In genomic region chr20:25276533-25277050, GRCh38 we compare ENCODE assay signal across 15 cellular contexts. TPM values are rescaled to one million over a fixed set of nuclear protein-coding genes. Genes with fewer than 3 reads are reported as not detected.
A peak's percentile ranks its signal among the peaks of the same experiment; 100 is the strongest.
DNase-seq lines count a peak whose midpoint lies in the region; ATAC-seq and TF ChIP-seq lines count a peak whose summit lies in the region.
"Had no signal": no experiment of that assay in that cellular context is flagged by ENCODE, and none has a peak within 500 bp of the region (broad histone marks: within the 10 kb centered on the region; RNA-seq: fewer than 3 reads in every experiment).

No MANE protein-coding gene starts in this region.

- 77 to 85% (median 79%) methylated on average over 18 to 24 of the region's 24 CpGs for WGBS in heart left ventricle, 4 donors

- H3K4me3 ChIP-seq in heart left ventricle = no peak overlapping the region
- H3K4me3 ChIP-seq in osteoblast (ENCODE audit: insufficient read depth, low read length) = no peak overlapping the region
- no peak overlapping the region for H3K4me3 ChIP-seq in upper lobe of right lung
- H3K4me3 ChIP-seq: HAP-1, lung had no signal

- H3K27me3 ChIP-seq in heart left ventricle = no peaks in the 10 kb centered on the region
- H3K27me3 ChIP-seq in osteoblast (ENCODE audit: insufficient read depth, low read length) = no peaks in the 10 kb centered on the region
- H3K27me3 ChIP-seq in upper lobe of right lung = no peaks in the 10 kb centered on the region

- peak; percentile 51 for DNase-seq in Right ventricle myocardium inferior (ENCODE audit: missing footprints)
- no peak for DNase-seq in Right ventricle myocardium superior
- peak in 4 of 5 donors; percentile 14 to 54 (median 30) for DNase-seq in heart left ventricle
- peak; percentile 58 for DNase-seq in osteoblast (ENCODE audit: insufficient read length, low spot score, missing footprints)
- peak; percentile 48 for DNase-seq in upper lobe of right lung
- no peak for DNase-seq in 8988T
- DNase-seq in dermis blood vessel endothelial cell = no peak
- DNase-seq: activated CD4-positive, alpha-beta T cell treated with anti-CD3 and anti-CD28 coated beads, Interleukin-2, amount 10 ng/mL, durations not matched to agents 24 days and 14 days; activated T-cell treated with anti-CD3 and anti-CD28 coated beads for 4 hours; NCI-H2081; NCI-H526 treated with DMSO at 0.1 percent for 48 hours; T1000 had no signal

- H3K36me3 ChIP-seq in heart left ventricle (peaks cover 0 to 99% (median 84%) of the 10 kb centered on the region in 9 donors), osteoblast (ENCODE audit: insufficient read depth, low read length) (peaks cover 88% of the 10 kb centered on the region), upper lobe of right lung (peaks cover 80% of the 10 kb centered on the region)

- peaks cover 19% of the 10 kb centered on the region for H4K20me1 ChIP-seq in osteoblast (ENCODE audit: insufficient read depth, low read length)

- peaks cover 0 to 65% (median 33%) of the 10 kb centered on the region in 12 donors for H3K4me1 ChIP-seq in heart left ventricle
- H3K4me1 ChIP-seq in osteoblast (ENCODE audit: insufficient read depth, low read length) = no peaks in the 10 kb centered on the region
- H3K4me1 ChIP-seq in upper lobe of right lung = no peaks in the 10 kb centered on the region
- H3K4me1 ChIP-seq: HAP-1 had no signal

- ATAC-seq in Right ventricle myocardium inferior = no peak
- no peak for ATAC-seq in Right ventricle myocardium superior (ENCODE audit: poor library complexity)
- peak in 2 of 4 donors; percentile 1 to 4 for ATAC-seq in heart left ventricle
- no peak for ATAC-seq in upper lobe of right lung
- ATAC-seq in HG03045 (IDR thresholded peaks at IDR 0.05; ENCODE audit: unreplicated experiment) = no peak

- intact Hi-C loops in Right ventricle myocardium inferior (cut with DNase I) (loop anchor here (2.0 kb wide), 1 partner anchor 18 kb away; no protein-coding TSS in a partner anchor), Right ventricle myocardium superior (cut with DNase I) (no loop called here), heart left ventricle (cut with DNase I) (no loop called here), upper lobe of right lung (cut with DNase I) (no loop called here)

- H2AFZ ChIP-seq in osteoblast (ENCODE audit: low read length) = no peak overlapping the region

- H3K9me3 ChIP-seq in heart left ventricle (no peaks in the 10 kb centered on the region), osteoblast (ENCODE audit: low read depth, low read length) (no peaks in the 10 kb centered on the region), upper lobe of right lung (no peaks in the 10 kb centered on the region)
- H3K9me3 ChIP-seq: HAP-1 had no signal

- TF ChIP-seq POLR2A in heart left ventricle (IDR thresholded peaks at IDR 0.05) = no peak

- TF ChIP-seq CTCF in heart left ventricle (IDR thresholded peaks at IDR 0.05) (no peak), osteoblast (IDR thresholded peaks at IDR 0.05; ENCODE audit: extremely low read depth, low read depth, low read length) (no peak), upper lobe of right lung (IDR thresholded peaks at IDR 0.05) (no peak)

- H3K27ac ChIP-seq in heart left ventricle (peak overlapping the region in 10 of 12 donors; percentile 22 to 79 (median 66)), osteoblast (ENCODE audit: low read depth, low read length) (no peak overlapping the region), upper lobe of right lung (no peak overlapping the region)

- no peak overlapping the region for H3K4me2 ChIP-seq in osteoblast (ENCODE audit: insufficient read depth, low read length)

- H3K79me2 ChIP-seq in osteoblast (ENCODE audit: insufficient read depth, low read length) = peaks cover 22% of the 10 kb centered on the region

RNA-seq across cellular contexts. Expression of gene PYGB, which starts 28.7 kb away (rescaled TPM):
- total RNA-seq in Right ventricle myocardium inferior (174 TPM), Right ventricle myocardium superior (170 TPM), heart left ventricle (100 to 1,000 TPM; 172 to 450 (median 233) TPM), osteoblast (191 and 194 TPM in 2 replicates), upper lobe of right lung (61.1 TPM), dermis blood vessel endothelial cell (81.9 and 127 TPM in 2 replicates)
- 100 to 1,000 TPM; 144 to 227 TPM for polyA plus RNA-seq in heart left ventricle

Comparison
In these comparisons a context has a peak if more than half of its experiments do, and no peak if none do; other contexts are left out.
1. DNase-seq: peak in Right ventricle myocardium inferior (single experiment), heart left ventricle (4 of 5), osteoblast (single experiment) and upper lobe of right lung (single experiment); none in Right ventricle myocardium superior (single experiment), 8988T (single experiment) and dermis blood vessel endothelial cell (single experiment).
2. H3K27ac ChIP-seq: peak in heart left ventricle (10 of 12); none in osteoblast (single experiment) and upper lobe of right lung (single experiment).